ENCODE assay signal across 25 cellular contexts in the genomic region with DNA sequence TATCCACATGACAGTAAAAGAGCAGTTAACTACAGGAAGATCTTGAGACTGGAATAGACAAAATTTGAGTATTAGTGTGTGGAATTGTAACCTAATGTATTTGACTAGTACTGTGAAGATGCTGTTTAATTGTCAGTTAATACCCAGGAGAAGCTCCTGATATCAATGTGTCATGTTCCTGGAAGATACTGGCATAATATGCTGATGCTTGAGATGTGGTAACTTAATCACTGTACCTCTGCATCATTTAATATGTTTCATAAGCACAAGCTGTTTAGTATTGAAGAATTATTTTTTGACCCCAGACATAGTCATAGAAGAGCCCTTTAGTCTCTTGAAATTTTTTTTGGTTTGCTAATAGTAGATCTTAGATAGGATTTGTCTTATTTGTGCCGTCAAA. TPM values are rescaled to one million over a fixed set of nuclear protein-coding genes. Genes with fewer than 3 reads are reported as not detected.
DNase-seq lines count a peak whose midpoint lies in the region; ATAC-seq, FAIRE-seq and TF ChIP-seq lines count a peak whose summit lies in the region.
"Had no signal": no experiment of that assay in that cellular context is flagged by ENCODE, and none has a peak within 500 bp of the region (broad histone marks: within the 10 kb centered on the region; RNA-seq: fewer than 3 reads in every experiment).

No MANE protein-coding gene starts in this region.

- TF ChIP-seq CTCF in neural cell (IDR thresholded peaks at IDR 0.05; ENCODE audit: poor library complexity, severe bottlenecking) (no peak), right atrium auricular region (IDR thresholded peaks at IDR 0.05) (no peak)

- POLR2A ChIA-PET in CD8-positive, alpha-beta memory T cell (lab: Charles Lee): no interaction called here

- H3K79me2 ChIP-seq in neural cell (replicated peaks; ENCODE audit: insufficient read depth, low read length): peaks cover 57% of the 10 kb centered on the region

- no peak overlapping the region for H2AFZ ChIP-seq in neural cell (ENCODE audit: low read depth, low read length)

- intact Hi-C loops in activated CD4-positive, alpha-beta T cell treated with anti-CD3 and anti-CD28 coated beads, Interleukin-2, amount 10 ng/mL, durations not matched to agents 24 days and 14 days (cut with micrococcal nuclease): loop anchor here (2.0 kb wide), 1 partner anchor 15 kb away; the partner anchor contains the start of gene CCSER2

- no peak overlapping the region for H3K27ac Mint-ChIP-seq in activated CD4-positive, alpha-beta T cell treated with anti-CD3 and anti-CD28 coated beads, Interleukin-2, amount 10 ng/mL, durations not matched to agents 24 days and 14 days
- H3K27ac Mint-ChIP-seq in CD8-positive, alpha-beta memory T cell: peak overlapping the region in 6 of 8 donors; percentile 10 to 86 (median 68)
- H3K27ac Mint-ChIP-seq in central memory CD8-positive, alpha-beta T cell (ENCODE audit: low read depth): peak overlapping the region; percentile 92

- peaks cover 49% of the 10 kb centered on the region for H3K4me1 ChIP-seq in CD8-positive, alpha-beta memory T cell (ENCODE audit: insufficient read depth, low read length)
- H3K4me1 ChIP-seq in right atrium auricular region: peaks cover 0 to 15% of the 10 kb centered on the region in 2 donors

- no peak for FAIRE-seq in GM12891 (lab: Jason Lieb, UNC)
- FAIRE-seq: GM12892, H1 had no signal

- no peak overlapping the region for H3K4me2 ChIP-seq in neural cell (ENCODE audit: low read length)
- H3K4me2 ChIP-seq: BLaER1 had no signal

- H3K4me3 ChIP-seq in CD8-positive, alpha-beta memory T cell (ENCODE audit: low read length): no peak overlapping the region
- H3K4me3 ChIP-seq in neural cell (ENCODE audit: low read length): peak overlapping the region; percentile 7
- no peak overlapping the region for H3K4me3 ChIP-seq in right atrium auricular region
- H3K4me3 ChIP-seq: BLaER1, MG63 had no signal

- TF ChIP-seq RAD21 in neural cell (conservative IDR thresholded peaks at IDR 0.05): no peak

- DNase-seq in activated CD4-positive, alpha-beta T cell treated with anti-CD3 and anti-CD28 coated beads, Interleukin-2, amount 10 ng/mL, durations not matched to agents 24 days and 14 days: no peak
- DNase-seq in activated CD4-positive, alpha-beta T cell treated with anti-CD3 and anti-CD28 coated beads, Interleukin-2, amount 50 U/mL, for 48 hours: no peak
- DNase-seq in CD8-positive, alpha-beta memory T cell: no peak
- DNase-seq in central memory CD8-positive, alpha-beta T cell (ENCODE audit: low spot score in 2 of 2): no peak
- DNase-seq in right atrium auricular region (ENCODE audit: low spot score) (no peak), GM12891 (ENCODE audit: insufficient read length, low spot score) (no peak)
- DNase-seq: CD4-positive, CD25-positive, alpha-beta regulatory T cell; DMS 273 treated with DMSO at 0.1 percent for 48 hours; DMS79 treated with DMSO at 0.1 percent for 48 hours; GF-D8; KBM-7; MG63; NCI-H1105 treated with DMSO at 0.1 percent for 48 hours; NCI-H1694; NCI-H2029 treated with DMSO at 0.1 percent for 48 hours; NCI-H226; NCI-H510A; NCI-H69; SHP77 had no signal

- peaks cover 36% of the 10 kb centered on the region for H3K36me3 Mint-ChIP-seq in activated CD4-positive, alpha-beta T cell treated with anti-CD3 and anti-CD28 coated beads, Interleukin-2, amount 10 ng/mL, durations not matched to agents 24 days and 14 days (ENCODE audit: low read depth)
- H3K36me3 Mint-ChIP-seq in CD8-positive, alpha-beta memory T cell: peaks cover 0 to 20% (median 6%) of the 10 kb centered on the region in 3 donors
- peaks cover 17% of the 10 kb centered on the region for H3K36me3 Mint-ChIP-seq in central memory CD8-positive, alpha-beta T cell (ENCODE audit: insufficient read depth)

- TF ChIP-seq EP300 in neural cell (conservative IDR thresholded peaks at IDR 0.05; ENCODE audit: poor library complexity, severe bottlenecking): no peak

- no peaks in the 10 kb centered on the region for H3K9me3 ChIP-seq in CD8-positive, alpha-beta memory T cell (ENCODE audit: low read length)
- H3K9me3 ChIP-seq in neural cell (ENCODE audit: low read length) (no peaks in the 10 kb centered on the region), right atrium auricular region (no peaks in the 10 kb centered on the region)
- H3K9me3 ChIP-seq: MG63 had no signal

- CTCF ChIA-PET in CD8-positive, alpha-beta memory T cell (lab: Charles Lee): no interaction called here

- no peak overlapping the region for H3K27ac ChIP-seq in CD8-positive, alpha-beta memory T cell (ENCODE audit: low read depth, low read length)
- H3K27ac ChIP-seq in neural cell (ENCODE audit: low read length): no peak overlapping the region
- no peak overlapping the region for H3K27ac ChIP-seq in right atrium auricular region
- H3K27ac ChIP-seq: BLaER1, RWPE1 had no signal

- no peaks in the 10 kb centered on the region for H3K9me3 Mint-ChIP-seq in activated CD4-positive, alpha-beta T cell treated with anti-CD3 and anti-CD28 coated beads, Interleukin-2, amount 10 ng/mL, durations not matched to agents 24 days and 14 days
- no peaks in the 10 kb centered on the region for H3K9me3 Mint-ChIP-seq in CD8-positive, alpha-beta memory T cell
- H3K9me3 Mint-ChIP-seq in central memory CD8-positive, alpha-beta T cell: no peaks in the 10 kb centered on the region
- H3K9me3 Mint-ChIP-seq: CD4-positive, CD25-positive, alpha-beta regulatory T cell had no signal

- peaks cover 51% of the 10 kb centered on the region for H3K4me1 Mint-ChIP-seq in activated CD4-positive, alpha-beta T cell treated with anti-CD3 and anti-CD28 coated beads, Interleukin-2, amount 10 ng/mL, durations not matched to agents 24 days and 14 days
- peaks cover 57 to 77% (median 73%) of the 10 kb centered on the region in 3 donors for H3K4me1 Mint-ChIP-seq in CD8-positive, alpha-beta memory T cell
- H3K4me1 Mint-ChIP-seq in central memory CD8-positive, alpha-beta T cell: peaks cover 58% of the 10 kb centered on the region

- H3K4me3 Mint-ChIP-seq in activated CD4-positive, alpha-beta T cell treated with anti-CD3 and anti-CD28 coated beads, Interleukin-2, amount 10 ng/mL, durations not matched to agents 24 days and 14 days: peak overlapping the region; percentile 27
- peak overlapping the region in 2 of 7 donors; percentile 9 to 13 for H3K4me3 Mint-ChIP-seq in CD8-positive, alpha-beta memory T cell
- H3K4me3 Mint-ChIP-seq in central memory CD8-positive, alpha-beta T cell: peak overlapping the region; percentile 62

- no peaks in the 10 kb centered on the region for H3K36me3 ChIP-seq in CD8-positive, alpha-beta memory T cell (ENCODE audit: insufficient read depth, low read length)
- H3K36me3 ChIP-seq in neural cell (ENCODE audit: insufficient read depth, low read length) (no peaks in the 10 kb centered on the region), right atrium auricular region (no peaks in the 10 kb centered on the region)

- H3F3A ChIP-seq in neural cell (ENCODE audit: insufficient read depth, low read length, poor library complexity, severe bottlenecking): no peaks in the 10 kb centered on the region

- no peak for ATAC-seq in central memory CD8-positive, alpha-beta T cell (replicated peaks; ENCODE audit: extremely low read depth, poor library complexity, severe bottlenecking)
- ATAC-seq: HCT116 had no signal

- H3K9me2 ChIP-seq in neural cell (ENCODE audit: insufficient read depth, low read length): no peaks in the 10 kb centered on the region

- no peaks in the 10 kb centered on the region for H3K27me3 ChIP-seq in CD8-positive, alpha-beta memory T cell (ENCODE audit: insufficient read depth, low read length, poor library complexity, severe bottlenecking)
- H3K27me3 ChIP-seq in neural cell (ENCODE audit: insufficient read depth, low read depth, low read length) (no peaks in the 10 kb centered on the region), right atrium auricular region (no peaks in the 10 kb centered on the region)
- H3K27me3 ChIP-seq: BLaER1, MG63 had no signal

- no peaks in the 10 kb centered on the region for H3K27me3 Mint-ChIP-seq in activated CD4-positive, alpha-beta T cell treated with anti-CD3 and anti-CD28 coated beads, Interleukin-2, amount 10 ng/mL, durations not matched to agents 24 days and 14 days
- no peaks in the 10 kb centered on the region for H3K27me3 Mint-ChIP-seq in CD8-positive, alpha-beta memory T cell
- H3K27me3 Mint-ChIP-seq in central memory CD8-positive, alpha-beta T cell: no peaks in the 10 kb centered on the region
- H3K27me3 Mint-ChIP-seq: CD4-positive, CD25-positive, alpha-beta regulatory T cell had no signal

- no peak for TF ChIP-seq POLR2A in GM12891 (IDR thresholded peaks at IDR 0.05; ENCODE audit: low read depth, low read length)

- H4K20me1 ChIP-seq in neural cell (ENCODE audit: insufficient read depth): no peaks in the 10 kb centered on the region

- no peak overlapping the region for H3K9ac ChIP-seq in neural cell (ENCODE audit: low read length)
- H3K9ac ChIP-seq: BLaER1 had no signal

TF ChIP-seq in neural cell, 6 proteins besides CTCF, POLR2A, EP300 and RAD21:
- TF ChIP-seq POLR2AphosphoS5 (IDR thresholded peaks at IDR 0.05): peak; percentile 11
- no peak for TF ChIP-seq TAF1 (IDR thresholded peaks at IDR 0.05; ENCODE audit: low read depth)
- no peak for TF ChIP-seq MXI1 (conservative IDR thresholded peaks at IDR 0.05; ENCODE audit: poor library complexity, severe bottlenecking)

TF ChIP-seq in GM12891, 5 proteins besides CTCF, POLR2A, EP300 and RAD21:
- TF ChIP-seq SPI1 (IDR thresholded peaks at IDR 0.05; ENCODE audit: low read depth, low read length): no peak
- TF ChIP-seq PAX5 (IDR thresholded peaks at IDR 0.05; ENCODE audit: insufficient read depth, low read length, severe bottlenecking): no peak
- TF ChIP-seq TAF1 (IDR thresholded peaks at IDR 0.05; ENCODE audit: low read depth, low read length): no peak
- no peak for TF ChIP-seq POU2F2 (IDR thresholded peaks at IDR 0.05; ENCODE audit: low read depth, low read length)
- no peak for TF ChIP-seq POLR2AphosphoS5 (IDR thresholded peaks at IDR 0.05; ENCODE audit: low read depth, low read length)

RNA-seq across cellular contexts. Expression of gene CCSER2, which starts 15.4 kb away (rescaled TPM):
- total RNA-seq in activated CD4-positive, alpha-beta T cell treated with anti-CD3 and anti-CD28 coated beads, Interleukin-2, amount 10 ng/mL, durations not matched to agents 24 days and 14 days: 42.9 and 45.6 TPM in 2 replicates
- 10 to 100 TPM; 62.6 to 74.5 TPM for total RNA-seq in CD8-positive, alpha-beta memory T cell
- polyA plus RNA-seq in CD8-positive, alpha-beta memory T cell: 114 TPM
- 35.1 and 38.3 TPM in 2 replicates for polyA plus RNA-seq in neural cell
- polyA minus RNA-seq in neural cell: 146 and 172 TPM in 2 replicates
- total RNA-seq in right atrium auricular region: 10 to 100 TPM; 77.1 to 91.6 TPM
- 5.6 TPM for polyA plus RNA-seq in GM12891 (2012; ENCODE audit: low read depth, missing spikeins)
